Comparison of ENCODE assay signal across 20 cellular contexts in genomic region chr15:59116771-59117170, GRCh38. TPM values are rescaled to one million over a fixed set of nuclear protein-coding genes. Genes with fewer than 3 reads are reported as not detected.
DNase-seq lines count a peak whose midpoint lies in the region; ATAC-seq, FAIRE-seq and TF ChIP-seq lines count a peak whose summit lies in the region.
"Had no signal": no experiment of that assay in that cellular context is flagged by ENCODE, and none has a peak within 500 bp of the region (broad histone marks: within the 10 kb centered on the region; RNA-seq: fewer than 3 reads in every experiment).

No MANE protein-coding gene starts in this region.

- TF ChIP-seq CTCF in A549 (IDR thresholded peaks at IDR 0.05) (no peak), psoas muscle (IDR thresholded peaks at IDR 0.05) (no peak)

- no peaks in the 10 kb centered on the region for H3K36me3 ChIP-seq in psoas muscle (ENCODE audit: insufficient read depth in 1 of 2, low read depth in 1 of 2)

- H3K27me3 ChIP-seq in psoas muscle (ENCODE audit: insufficient read depth in 3 of 3, low read length in 2 of 3): no peaks in the 10 kb centered on the region
- H3K27me3 ChIP-seq: BLaER1 treated with 17β-estradiol and CSF1 and Interleukin-3, amounts not matched to agents 10 nM and 100 nM had no signal

- POLR2A ChIA-PET in A549 (lab: Yijun Ruan, JAX): no interaction called here

- DNase-seq in A549 (ENCODE audit: low read depth in 1 of 2, low spot score in 1 of 2) (no peak), amniotic epithelial cell (ENCODE audit: low read depth) (peak; percentile 20), psoas muscle (no peak)
- no peak for DNase-seq in effector CD4-positive, alpha-beta T cell
- DNase-seq: 8988T; AML-193; Caco-2; Calu3; CD4-positive, alpha-beta T cell; CD8-positive, alpha-beta T cell; DMS79 treated with DMSO at 0.1 percent for 48 hours; GF-D8 had no signal

- CTCF ChIA-PET in A549 (lab: Yijun Ruan, JAX): interaction anchor here (1.1 to 2.2 kb wide), 7 partner anchors 10 to 412 kb away, joined by 3 to 8 read pairs (median 4); no protein-coding TSS in a partner anchor

- peak; percentile 46 for FAIRE-seq in A549 (lab: Jason Lieb, UNC)
- FAIRE-seq: A204.1, D721Med, G401.6, GM12891, GM19239 had no signal

- H3K9me3 ChIP-seq in A549 (no peaks in the 10 kb centered on the region), psoas muscle (no peaks in the 10 kb centered on the region)
- H3K9me3 ChIP-seq: BLaER1 treated with 17β-estradiol and CSF1 and Interleukin-3, amounts not matched to agents 10 nM and 100 nM; Caco-2 had no signal

- no peak for TF ChIP-seq EP300 in A549 (IDR thresholded peaks at IDR 0.05)

- H3K4me3 ChIP-seq in A549 (no peak overlapping the region), psoas muscle (no peak overlapping the region)
- H3K4me3 ChIP-seq: BLaER1 treated with 17β-estradiol and CSF1 and Interleukin-3, amounts not matched to agents 10 nM and 100 nM had no signal

- intact Hi-C loops in psoas muscle (cut with DNase I): no loop called here

- ATAC-seq in A549 (no peak), psoas muscle (peak in 3 of 4 donors; percentile 47 to 72 (median 59)), HG03135 (IDR thresholded peaks at IDR 0.05; ENCODE audit: unreplicated experiment) (no peak)
- ATAC-seq: CD8-positive, alpha-beta T cell had no signal

- H3K4me2 ChIP-seq in A549: no peak overlapping the region
- H3K4me2 ChIP-seq: BLaER1 treated with 17β-estradiol and CSF1 and Interleukin-3, amounts not matched to agents 10 nM and 100 nM had no signal

- H3K4me1 ChIP-seq in A549: no peaks in the 10 kb centered on the region
- H3K4me1 ChIP-seq in psoas muscle: peaks cover 4% of the 10 kb centered on the region
- H3K4me1 ChIP-seq: BLaER1 treated with 17β-estradiol and CSF1 and Interleukin-3, amounts not matched to agents 10 nM and 100 nM; Caco-2 had no signal

- no peak for TF ChIP-seq POLR2A in A549 (IDR thresholded peaks at IDR 0.05; ENCODE audit: low read length)

- H3K27ac ChIP-seq in A549: no peak overlapping the region
- H3K27ac ChIP-seq in psoas muscle: no peak overlapping the region
- H3K27ac ChIP-seq: BLaER1 treated with 17β-estradiol and CSF1 and Interleukin-3, amounts not matched to agents 10 nM and 100 nM; C4-2B had no signal

- WGBS in A549 (ENCODE audit: missing lambda C conversion rate): 91% methylated on average over 6 of the region's 6 CpGs
- WGBS in psoas muscle, 3 donors: 75 to 94% (median 77%) methylated on average over 6 of the region's 6 CpGs

- TF ChIP-seq RAD21 in A549 (conservative IDR thresholded peaks at IDR 0.05 in 1 of 2, IDR thresholded peaks at IDR 0.05 in 1 of 2): no peak

TF ChIP-seq in A549, 52 proteins besides CTCF, POLR2A, EP300 and RAD21:
- no peak for TF ChIP-seq PBX3 (IDR thresholded peaks at IDR 0.05)
- TF ChIP-seq CBX8 (IDR thresholded peaks at IDR 0.05): no peak
- TF ChIP-seq ATOH8 (CRISPR knock-in tag; IDR thresholded peaks at IDR 0.05; ENCODE audit: low read depth): no peak
- no peak for TF ChIP-seq ZC3H11A (IDR thresholded peaks at IDR 0.05)
TF ChIP-seq in A549: peak in this region for 0.

RNA-seq across cellular contexts. Expression of gene CCNB2, which starts 11.8 kb away (rescaled TPM):
- polyA plus RNA-seq in A549 (2011; rRNA removed) (121 and 144 TPM in 2 replicates), A549 (2017; fragmentation: RNase III; extraction: RNeasy Plus Mini Kit Qiagen cat#74134 plus additional on column Dnase treatment) (91.1 to 96.4 TPM (median 94.5 TPM) in 3 replicates), psoas muscle (under 1 TPM; 0.12 to 0.17 (median 0.17) TPM)
- polyA plus RNA-seq in A549 (2012; cell fraction: cytosol; rRNA removed): 89.5 and 99.6 TPM in 2 replicates
- 65.7 and 86.3 TPM in 2 replicates for polyA plus RNA-seq in A549 (2012; cell fraction: nucleus; rRNA removed)
- 55.8 and 57.3 TPM in 2 replicates for polyA minus RNA-seq in A549 (2011; rRNA and poly(A)+ RNA removed)
- under 1 TPM in 2 of 4 donors, not detected in 2; 0.18 to 0.25 TPM for total RNA-seq in psoas muscle

Comparison
In these comparisons a context has a peak if more than half of its experiments do, and no peak if none do; other contexts are left out.
1. ATAC-seq: peak in psoas muscle (3 of 4); none in A549 (0 of 2) and HG03135 (single experiment).
2. RNA of gene CCNB2, which starts 11.8 kb away (polyA plus RNA-seq): 65.7 to 144 TPM in A549; 0.12 to 0.17 TPM in psoas muscle; every median in the first group is over 10 times any median in the second.